Comparison of ENCODE assay signal across 31 cellular contexts in genomic region chr15:86773766-86774165, GRCh38.
DNase-seq lines count a peak whose midpoint lies in the region; ATAC-seq, FAIRE-seq and TF ChIP-seq lines count a peak whose summit lies in the region.
"Had no signal": no experiment of that assay in that cellular context is flagged by ENCODE, and none has a peak within 500 bp of the region (broad histone marks: within the 10 kb centered on the region; RNA-seq: fewer than 3 reads in every experiment).

No MANE protein-coding gene starts in this region.

- CTCF ChIA-PET in Caco-2 (lab: Charles Lee) = no interaction called here

- no peak for TF ChIP-seq POLR2A in H54 (IDR thresholded peaks at IDR 0.05; ENCODE audit: low read depth, low read length)

- no peaks in the 10 kb centered on the region for H3K9me3 ChIP-seq in Caco-2
- H3K9me3 ChIP-seq: ascending aorta, BLaER1, esophagus muscularis mucosa, heart left ventricle, lower lobe of right lung, tibial nerve had no signal

- peak; percentile 7 for DNase-seq in COLO668 (lab: John Stamatoyannopoulos, UW; ENCODE audit: unreplicated experiment)
- DNase-seq in NCI-H1092 treated with DMSO at 0.1 percent for 48 hours (lab: John Stamatoyannopoulos, UW) = peak; percentile 14
- DNase-seq in NCI-H2171 treated with DMSO at 0.1 percent for 48 hours (lab: John Stamatoyannopoulos, UW) = peak; percentile 96
- peak; percentile 67 for DNase-seq in NCI-H774 (lab: John Stamatoyannopoulos, UW)
- no peak for DNase-seq in H54 (ENCODE audit: insufficient read length, low spot score)
- no peak for DNase-seq in Caco-2
- DNase-seq: ACHN; activated CD4-positive, alpha-beta T cell treated with anti-CD3 and anti-CD28 coated beads for 48 hours; activated CD8-positive, alpha-beta memory T cell treated with anti-CD3 and anti-CD28 coated beads for 24 hours; activated effector memory CD4-positive, alpha-beta T cell treated with Interleukin-2 at 50 U/mL for 16 hours; activated naive CD8-positive, alpha-beta T cell treated with anti-CD3 and anti-CD28 coated beads for 36 hours; foreskin keratinocyte; heart left ventricle; HFFc6; lower lobe of right lung; mucosa of descending colon; NCI-H2107; NK-92 treated with Interleukin-12 subunit alpha and Interleukin-12 subunit beta, amount 100 ng/mL, for 24 hours; SHP77; small intestine; stimulated activated CD4-positive, alpha-beta T cell treated with anti-CD3 and anti-CD28 coated beads, Interleukin-1b, Interleukin-23, amount 100 ng/mL, for 48 hours; stimulated activated CD8-positive, alpha-beta memory T cell treated with anti-CD3 and anti-CD28 coated beads, Interleukin-4, amount 100 ng/mL, for 48 hours had no signal

- H3K4me1 Mint-ChIP-seq in Caco-2 (ENCODE audit: low read depth, unreplicated experiment) = peaks cover 7% of the 10 kb centered on the region
- H3K4me1 Mint-ChIP-seq: activated naive CD8-positive, alpha-beta T cell treated with anti-CD3 and anti-CD28 coated beads for 36 hours had no signal

- H3K4me3 Mint-ChIP-seq in Caco-2 (ENCODE audit: unreplicated experiment) = no peak overlapping the region
- H3K4me3 Mint-ChIP-seq: activated naive CD8-positive, alpha-beta T cell treated with anti-CD3 and anti-CD28 coated beads for 36 hours; HFFc6; natural killer cell treated with Interleukin-12 subunit alpha and Interleukin-12 subunit beta and Interleukin-15 and Interleukin-18, amount 100 ng/mL, for 72 hours; T-helper 2 cell treated with Interferon-gamma antibody and Interleukin-4, amounts not matched to agents 5 μg/mL and 100 μg/mL, for 36 hours had no signal

- no peaks in the 10 kb centered on the region for H3K27me3 Mint-ChIP-seq in Caco-2 (ENCODE audit: insufficient read depth, unreplicated experiment)
- H3K27me3 Mint-ChIP-seq: activated naive CD8-positive, alpha-beta T cell treated with anti-CD3 and anti-CD28 coated beads for 36 hours had no signal

- H3K4me1 ChIP-seq in Caco-2 = peaks cover 27% of the 10 kb centered on the region
- H3K4me1 ChIP-seq: ascending aorta, BLaER1, esophagus muscularis mucosa, foreskin keratinocyte, heart left ventricle, tibial nerve had no signal

- no peaks in the 10 kb centered on the region for H3K36me3 ChIP-seq in Caco-2 (ENCODE audit: control insufficient read depth, insufficient read depth, low read length)
- H3K36me3 ChIP-seq: ascending aorta, BLaER1, esophagus muscularis mucosa, heart left ventricle, lower lobe of right lung, tibial nerve had no signal

- H3K27ac Mint-ChIP-seq in Caco-2 (ENCODE audit: unreplicated experiment) = no peak overlapping the region
- H3K27ac Mint-ChIP-seq: activated naive CD8-positive, alpha-beta T cell treated with anti-CD3 and anti-CD28 coated beads for 36 hours; HFFc6; natural killer cell treated with Interleukin-12 subunit alpha and Interleukin-12 subunit beta and Interleukin-15 and Interleukin-18, amount 100 ng/mL, for 72 hours; T-helper 2 cell treated with Interferon-gamma antibody and Interleukin-4, amounts not matched to agents 5 μg/mL and 100 μg/mL, for 36 hours had no signal

- no peaks in the 10 kb centered on the region for H3K36me3 Mint-ChIP-seq in Caco-2 (ENCODE audit: insufficient read depth, unreplicated experiment)
- H3K36me3 Mint-ChIP-seq: activated naive CD8-positive, alpha-beta T cell treated with anti-CD3 and anti-CD28 coated beads for 36 hours; natural killer cell treated with Interleukin-12 subunit alpha and Interleukin-12 subunit beta and Interleukin-15 and Interleukin-18, amount 100 ng/mL, for 72 hours had no signal

- H3K9me3 Mint-ChIP-seq in Caco-2 (ENCODE audit: unreplicated experiment) = no peaks in the 10 kb centered on the region
- H3K9me3 Mint-ChIP-seq: T-helper 2 cell treated with Interferon-gamma antibody and Interleukin-4, amounts not matched to agents 5 μg/mL and 100 μg/mL, for 36 hours had no signal

- ATAC-seq in GM19324 (IDR thresholded peaks at IDR 0.05; ENCODE audit: low FRiP score, unreplicated experiment) = no peak
- ATAC-seq: foreskin keratinocyte; heart left ventricle; lower lobe of right lung; mucosa of descending colon; natural killer cell treated with Interleukin-12 subunit alpha and Interleukin-12 subunit beta and Interleukin-15 and Interleukin-18, amount 100 ng/mL, for 72 hours; Panc1 had no signal

- FAIRE-seq in H54 (lab: Jason Lieb, UNC) = no peak
- FAIRE-seq: GM12891, small intestine had no signal

- no peaks in the 10 kb centered on the region for H3K27me3 ChIP-seq in Caco-2 (replicated peaks; ENCODE audit: control insufficient read depth, insufficient read depth, low read length)
- H3K27me3 ChIP-seq: ascending aorta, BLaER1, esophagus muscularis mucosa, foreskin keratinocyte, heart left ventricle, tibial nerve had no signal

- no peak for TF ChIP-seq CTCF in Caco-2 (IDR thresholded peaks at IDR 0.05; ENCODE audit: insufficient read depth in 1 of 2, low read depth in 1 of 2, low read length in 1 of 2, severe bottlenecking in 1 of 2, unreplicated experiment in 1 of 2)

- intact Hi-C loops in Caco-2 (cut with micrococcal nuclease; ENCODE audit: unreplicated experiment) = loop anchor here (10.0 kb wide), 1 partner anchor 149 kb away; no protein-coding TSS in a partner anchor

- POLR2A ChIA-PET in Caco-2 (lab: Charles Lee) = no interaction called here

- no TSS peak for BruUV-seq in Caco-2 (replicated peaks; lab: Mats Ljungman, UMichigan)

- no peak overlapping the region for H3K4me3 ChIP-seq in Caco-2 (ENCODE audit: low read depth, low read length)
- H3K4me3 ChIP-seq: ascending aorta, BLaER1, esophagus muscularis mucosa, heart left ventricle, lower lobe of right lung, mucosa of descending colon, tibial nerve had no signal

Comparison
In these comparisons a context has a peak if more than half of its experiments do, and no peak if none do; other contexts are left out.
1. DNase-seq: peak in COLO668 (single experiment), NCI-H1092 treated with DMSO at 0.1 percent for 48 hours (single experiment), NCI-H2171 treated with DMSO at 0.1 percent for 48 hours (single experiment) and NCI-H774 (single experiment); none in H54 (single experiment) and Caco-2 (0 of 2).